8 cellular contexts compared by ENCODE assay signal in genomic region chr12:55932546-55932919, GRCh38. TPM values are rescaled to one million over a fixed set of nuclear protein-coding genes. Genes with fewer than 3 reads are reported as not detected.
DNase-seq lines count a peak whose midpoint lies in the region; ATAC-seq and TF ChIP-seq lines count a peak whose summit lies in the region.

No MANE protein-coding gene starts in this region.

- peak overlapping the region; percentile 79 for H3K4me3 ChIP-seq in BJ (ENCODE audit: low read depth, low read length)
- H3K4me3 ChIP-seq in epithelial cell of esophagus (ENCODE audit: low read length), result peak overlapping the region; percentile 92
- peak overlapping the region; percentile 49 for H3K4me3 ChIP-seq in neuron (ENCODE audit: low read length)

- peaks cover 12% of the 10 kb centered on the region for H3K4me1 ChIP-seq in neuron (ENCODE audit: insufficient read depth, low read length)

- POLR2A ChIA-PET in BJ (lab: Charles Lee), result no interaction called here

- DNase-seq in BJ (ENCODE audit: low read depth) (no peak), HuH-7.5 (ENCODE audit: low spot score) (peak; percentile 42), epithelial cell of esophagus (ENCODE audit: low read depth) (peak; percentile 58), NCI-H2081 treated with DMSO at 0.1 percent for 48 hours (lab: John Stamatoyannopoulos, UW) (no peak)
- peak; percentile 30 to 53 for DNase-seq in activated CD4-positive, alpha-beta T cell treated with anti-CD3 and anti-CD28 coated beads, Interleukin-2, amount 50 U/mL, for 48 hours

- H3K9me3 ChIP-seq in neuron (ENCODE audit: low read length), result no peaks in the 10 kb centered on the region

- CTCF ChIA-PET in BJ (lab: Yijun Ruan, JAX), result interaction anchor here (2.0 to 8.5 kb wide), 3 partner anchors 7 to 193 kb away, joined by 7 to 86 read pairs (median 20); partner anchors contain the start of gene GDF11

- ATAC-seq in GM18858 (IDR thresholded peaks at IDR 0.05; ENCODE audit: unreplicated experiment) (no peak), HG03439 (IDR thresholded peaks at IDR 0.05; ENCODE audit: unreplicated experiment) (no peak)

- H3K27me3 ChIP-seq in BJ (ENCODE audit: control insufficient read depth, insufficient read depth, low read length), result no peaks in the 10 kb centered on the region
- H3K27me3 ChIP-seq in neuron (ENCODE audit: insufficient read depth, low read length), result peaks cover 6% of the 10 kb centered on the region

- H3K36me3 ChIP-seq in BJ (ENCODE audit: control insufficient read depth, insufficient read depth, low read length) (no peaks in the 10 kb centered on the region), neuron (ENCODE audit: insufficient read depth, low read length) (no peaks in the 10 kb centered on the region)

- TF ChIP-seq CTCF in BJ (IDR thresholded peaks at IDR 0.05; ENCODE audit: insufficient read depth, low read depth, low read length) (no peak), epithelial cell of esophagus (IDR thresholded peaks at IDR 0.05; ENCODE audit: insufficient read depth, low read depth, low read length, missing control alignments) (no peak)

- peak overlapping the region; percentile 63 for H2AFZ ChIP-seq in neuron (ENCODE audit: low read depth, low read length)

RNA-seq across cellular contexts. Expression of gene DGKA, which starts 1.6 kb away (rescaled TPM):
- polyA plus RNA-seq in BJ (2011; rRNA removed), result 53.0 and 56.2 TPM in 2 replicates
- 44.6 and 47.5 TPM in 2 replicates for polyA minus RNA-seq in BJ (2011; rRNA and poly(A)+ RNA removed)

RNA-seq across cellular contexts. Expression of gene PYM1, which starts 4.8 kb away (rescaled TPM):
- polyA plus RNA-seq in BJ (2011; rRNA removed), result 37.1 and 37.8 TPM in 2 replicates
- 13.8 and 15.6 TPM in 2 replicates for polyA minus RNA-seq in BJ (2011; rRNA and poly(A)+ RNA removed)

RNA-seq across cellular contexts. Expression of gene PMEL, which starts 33.3 kb away (rescaled TPM):
- polyA plus RNA-seq in BJ (2011; rRNA removed), result 1.2 and 1.8 TPM in 2 replicates
- polyA minus RNA-seq in BJ (2011; rRNA and poly(A)+ RNA removed), result 0.85 and 0.87 TPM in 2 replicates

RNA-seq across cellular contexts. Expression of gene CDK2, which starts 34.1 kb away (rescaled TPM):
- polyA plus RNA-seq in BJ (2011; rRNA removed), result 56.6 and 75.2 TPM in 2 replicates
- 33.8 and 77.3 TPM in 2 replicates for polyA minus RNA-seq in BJ (2011; rRNA and poly(A)+ RNA removed)

RNA-seq across cellular contexts. Expression of gene RAB5B, which starts 41.3 kb away (rescaled TPM):
- 117 and 130 TPM in 2 replicates for polyA plus RNA-seq in BJ (2011; rRNA removed)
- polyA minus RNA-seq in BJ (2011; rRNA and poly(A)+ RNA removed), result 62.5 and 86.9 TPM in 2 replicates

Comparison
In these comparisons a context has a peak if more than half of its experiments do, and no peak if none do; other contexts are left out.
1. DNase-seq: peak in HuH-7.5 (single experiment), activated CD4-positive, alpha-beta T cell treated with anti-CD3 and anti-CD28 coated beads, Interleukin-2, amount 50 U/mL, for 48 hours (2 of 2) and epithelial cell of esophagus (single experiment); none in BJ (single experiment) and NCI-H2081 treated with DMSO at 0.1 percent for 48 hours (single experiment).
2. Peak in every context shown above with its lines, with median percentiles within 50 percentile points of each other: H3K4me3 ChIP-seq.